In the genomic region with DNA sequence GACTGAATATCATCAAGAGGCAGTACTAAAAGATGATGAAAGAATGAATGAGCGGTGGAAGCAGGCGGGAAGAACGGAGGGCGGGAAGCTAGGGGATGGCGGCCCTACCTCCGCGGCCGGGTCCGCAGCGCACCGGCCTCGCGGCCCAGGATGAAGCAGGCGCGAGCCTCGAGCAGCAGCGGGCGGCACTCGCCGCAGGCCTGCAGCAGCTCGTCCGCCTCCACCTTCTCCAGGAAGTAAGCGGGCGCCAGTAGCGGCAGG, we compare ENCODE assay signal across 9 cellular contexts. TPM values are rescaled to one million over a fixed set of nuclear protein-coding genes. Genes with fewer than 3 reads are reported as not detected.
DNase-seq lines count a peak whose midpoint lies in the region; ATAC-seq and TF ChIP-seq lines count a peak whose summit lies in the region.
"Had no signal": no experiment of that assay in that cellular context is flagged by ENCODE, and none has a peak within 500 bp of the region (broad histone marks: within the 10 kb centered on the region; RNA-seq: fewer than 3 reads in every experiment).

No MANE protein-coding gene starts in this region.

- H3K36me3 ChIP-seq in adipocyte (ENCODE audit: control insufficient read depth, insufficient read depth, low read length, severe bottlenecking) (no peaks in the 10 kb centered on the region), mucosa of rectum (ENCODE audit: control insufficient read depth in 2 of 2, insufficient read depth in 2 of 2, low read length in 2 of 2) (no peaks in the 10 kb centered on the region), testis (ENCODE audit: low read depth, missing control alignments) (no peaks in the 10 kb centered on the region), uterus (no peaks in the 10 kb centered on the region)
- H3K36me3 ChIP-seq: neutrophil had no signal

- no peak for ATAC-seq in activated T-cell treated with anti-CD3 and anti-CD28 coated beads, Interleukin-2, amount 50 U/mL, for 4 hours

- H3K4me1 Mint-ChIP-seq in activated T-cell treated with anti-CD3 and anti-CD28 coated beads, Interleukin-2, amount 50 U/mL, for 4 hours (ENCODE audit: low read depth): peaks cover 16% of the 10 kb centered on the region

- peaks cover 7% of the 10 kb centered on the region for H3K9me3 ChIP-seq in adipocyte (ENCODE audit: control insufficient read depth, low read length)
- H3K9me3 ChIP-seq in mucosa of rectum (ENCODE audit: control insufficient read depth in 2 of 2, low read length in 2 of 2): peaks cover 0 to 4% of the 10 kb centered on the region in 2 donors
- H3K9me3 ChIP-seq in testis: no peaks in the 10 kb centered on the region
- no peaks in the 10 kb centered on the region for H3K9me3 ChIP-seq in uterus

- peak overlapping the region; percentile 63 for H3K9ac ChIP-seq in adipocyte (ENCODE audit: low read length)
- no peak overlapping the region for H3K9ac ChIP-seq in mucosa of rectum (ENCODE audit: low read depth in 1 of 2, low read length in 2 of 2)

- peak overlapping the region; percentile 76 for H3K4me3 Mint-ChIP-seq in activated T-cell treated with anti-CD3 and anti-CD28 coated beads, Interleukin-2, amount 50 U/mL, for 4 hours

- no peak for DNase-seq in activated T-cell treated with anti-CD3 and anti-CD28 coated beads, Interleukin-2, amount 50 U/mL, for 4 hours
- DNase-seq in activated T-cell treated with anti-CD3 and anti-CD28 coated beads, Interleukin-2, amount 50 U/mL, for 1 hour: no peak
- DNase-seq in adipocyte (ENCODE audit: low read depth): no peak
- no peak for DNase-seq in testis
- DNase-seq in stimulated activated naive CD4-positive, alpha-beta T cell (lab: John Stamatoyannopoulos, UW): no peak
- no peak for DNase-seq in dedifferentiated amniotic fluid mesenchymal stem cell (ENCODE audit: extremely low spot score)
- DNase-seq in uterus: no peak

- TF ChIP-seq CTCF in testis (IDR thresholded peaks at IDR 0.05) (no peak), uterus (IDR thresholded peaks at IDR 0.05) (no peak)

- H3K36me3 Mint-ChIP-seq in activated T-cell treated with anti-CD3 and anti-CD28 coated beads, Interleukin-2, amount 50 U/mL, for 4 hours (ENCODE audit: insufficient read depth): no peaks in the 10 kb centered on the region

- H3K27ac ChIP-seq in mucosa of rectum (ENCODE audit: low read depth in 2 of 2, low read length in 2 of 2) (peak overlapping the region; percentile 10 to 48), testis (peak overlapping the region in 1 of 2 donors; percentile 61), uterus (no peak overlapping the region)
- H3K27ac ChIP-seq: neutrophil had no signal

- H3K27me3 ChIP-seq in adipocyte (replicated peaks; ENCODE audit: control insufficient read depth, insufficient read depth, low read length): peaks cover 17% of the 10 kb centered on the region
- H3K27me3 ChIP-seq in mucosa of rectum (ENCODE audit: control insufficient read depth in 2 of 2, insufficient read depth in 2 of 2, low read length in 2 of 2): peaks cover 28 to 35% of the 10 kb centered on the region in 2 donors
- H3K27me3 ChIP-seq in testis: no peaks in the 10 kb centered on the region
- H3K27me3 ChIP-seq in uterus: peaks cover 0 to 11% of the 10 kb centered on the region in 2 donors

- no peaks in the 10 kb centered on the region for H3K9me3 Mint-ChIP-seq in activated T-cell treated with anti-CD3 and anti-CD28 coated beads, Interleukin-2, amount 50 U/mL, for 4 hours

- TF ChIP-seq POLR2A in testis (IDR thresholded peaks at IDR 0.05) (no peak), uterus (IDR thresholded peaks at IDR 0.05) (no peak)

- H3K4me1 ChIP-seq in adipocyte (ENCODE audit: control insufficient read depth, insufficient read depth, low read length) (peaks cover 8% of the 10 kb centered on the region), mucosa of rectum (ENCODE audit: control insufficient read depth in 2 of 2, insufficient read depth in 2 of 2, low read length in 2 of 2) (peaks cover 15 to 21% of the 10 kb centered on the region in 2 donors), testis (no peaks in the 10 kb centered on the region), uterus (peaks cover 0 to 12% of the 10 kb centered on the region in 2 donors)

- 14 to 18% methylated on average over 18 to 25 of the region's 25 CpGs for WGBS in testis, 2 donors

- intact Hi-C loops in testis (cut with DNase I; ENCODE audit: low total_unique reads): no loop called here
- intact Hi-C loops in uterus (cut with DNase I; ENCODE audit: low total_unique reads): no loop called here

- H3K27me3 Mint-ChIP-seq in activated T-cell treated with anti-CD3 and anti-CD28 coated beads, Interleukin-2, amount 50 U/mL, for 4 hours (ENCODE audit: low read depth): peaks cover 41% of the 10 kb centered on the region

- peak overlapping the region; percentile 75 for H3K4me3 ChIP-seq in adipocyte (ENCODE audit: low read length)
- peak overlapping the region in 1 of 2 donors; percentile 13 for H3K4me3 ChIP-seq in mucosa of rectum (ENCODE audit: low read length in 2 of 2)
- H3K4me3 ChIP-seq in testis: peak overlapping the region; percentile 50 to 51
- H3K4me3 ChIP-seq in uterus: no peak overlapping the region

RNA-seq across cellular contexts. Expression of gene KLHL35, which starts 3.4 kb away (rescaled TPM):
- total RNA-seq in activated T-cell treated with anti-CD3 and anti-CD28 coated beads, Interleukin-2, amount 50 U/mL, for 4 hours: 1 to 10 TPM in 2 of 3 donors, under 1 TPM in 1; 0.98 to 1.5 (median 1.3) TPM
- total RNA-seq in testis (10 to 100 TPM; 51.2 to 58.2 TPM), uterus (1 to 10 TPM in 1 of 4 donors, not detected in 3; 2.5 TPM)
- 15.4 TPM for polyA plus RNA-seq in testis (ENCODE audit: insufficient read depth, low read depth, low replicate concordance)

RNA-seq across cellular contexts. Expression of gene RPS3, which starts 30.3 kb away (rescaled TPM):
- 1,000 to 10,000 TPM; 4,010 to 4,371 (median 4,184) TPM for total RNA-seq in activated T-cell treated with anti-CD3 and anti-CD28 coated beads, Interleukin-2, amount 50 U/mL, for 4 hours
- 100 to 1,000 TPM; 464 to 925 TPM for total RNA-seq in testis
- polyA plus RNA-seq in testis (ENCODE audit: insufficient read depth, low read depth, low replicate concordance): 1,294 TPM
- 1,000 to 10,000 TPM; 1,322 to 4,168 (median 2,484) TPM for total RNA-seq in uterus

Comparison
In these comparisons a context has a peak if more than half of its experiments do, and no peak if none do; other contexts are left out.
1. H3K4me3 ChIP-seq: peak in adipocyte (single experiment) and testis (2 of 2); none in uterus (0 of 2).
2. H3K27ac ChIP-seq: peak in mucosa of rectum (2 of 2); none in uterus (0 of 2).
3. RNA of gene KLHL35, which starts 3.4 kb away (total RNA-seq): 51.2 to 58.2 TPM in testis; 0.98 to 1.5 TPM in activated T-cell treated with anti-CD3 and anti-CD28 coated beads, Interleukin-2, amount 50 U/mL, for 4 hours and 2.5 TPM in uterus; every median in the first group is over 10 times any median in the second.